8 cellular contexts compared by ENCODE assay signal in genomic region chr16:53219795-53220194, GRCh38.
A peak's percentile ranks its signal among the peaks of the same experiment; 100 is the strongest.
DNase-seq lines count a peak whose midpoint lies in the region; ATAC-seq and TF ChIP-seq lines count a peak whose summit lies in the region.

No MANE protein-coding gene starts in this region.

- POLR2A ChIA-PET in GM10248 (lab: Yijun Ruan, JAX), result interaction anchor here (1.3 kb wide), 1 partner anchor 162 kb away, joined by 3 read pairs; no protein-coding TSS in a partner anchor

- H3K4me3 ChIP-seq in fibroblast of pulmonary artery (replicated peaks; ENCODE audit: low read depth, low read length), result no peak overlapping the region

- intact Hi-C loops in sciatic nerve (cut with DNase I), result loop anchor here (10.0 kb wide), 1 partner anchor 165 kb away; the partner anchor contains the start of genes CHD9 and CHD9NB

- CTCF ChIA-PET in GM10248 (lab: Yijun Ruan, JAX), result interaction anchor here (1.4 to 3.0 kb wide), 3 partner anchors 12 to 164 kb away, joined by 3 to 20 read pairs (median 13); partner anchors contain the start of gene CHD9

- DNase-seq in M059J (ENCODE audit: low read depth) (peak; percentile 22), fibroblast of pulmonary artery (ENCODE audit: low read depth) (peak; percentile 57), sciatic nerve (ENCODE audit: low spot score) (no peak), OCI-M2 (lab: John Stamatoyannopoulos, UW; ENCODE audit: unreplicated experiment) (no peak), 8988T (no peak), GM10248 (ENCODE audit: extremely low spot score) (no peak)
- DNase-seq in stimulated activated CD4-positive, alpha-beta T cell treated with anti-CD3 and anti-CD28 coated beads, Interleukin-4, amount 100 ng/mL, for 4 hours, result no peak

- peak; percentile 55 for ATAC-seq in GM19043 (IDR thresholded peaks at IDR 0.05; ENCODE audit: low read depth, unreplicated experiment)
- peak; percentile 52 for ATAC-seq in sciatic nerve

- no peak for TF ChIP-seq CTCF in fibroblast of pulmonary artery (IDR thresholded peaks at IDR 0.05; ENCODE audit: low read length, missing control alignments)
- no peak for TF ChIP-seq CTCF in GM10248 (IDR thresholded peaks at IDR 0.05; ENCODE audit: control extremely low read depth, extremely low read depth, low read depth, missing control alignments)

Comparison
In these comparisons a context has a peak if more than half of its experiments do, and no peak if none do; other contexts are left out.
1. DNase-seq: peak in M059J (single experiment) and fibroblast of pulmonary artery (single experiment); none in sciatic nerve (single experiment), OCI-M2 (single experiment), 8988T (single experiment), stimulated activated CD4-positive, alpha-beta T cell treated with anti-CD3 and anti-CD28 coated beads, Interleukin-4, amount 100 ng/mL, for 4 hours (0 of 2) and GM10248 (single experiment).